In the genomic region with DNA sequence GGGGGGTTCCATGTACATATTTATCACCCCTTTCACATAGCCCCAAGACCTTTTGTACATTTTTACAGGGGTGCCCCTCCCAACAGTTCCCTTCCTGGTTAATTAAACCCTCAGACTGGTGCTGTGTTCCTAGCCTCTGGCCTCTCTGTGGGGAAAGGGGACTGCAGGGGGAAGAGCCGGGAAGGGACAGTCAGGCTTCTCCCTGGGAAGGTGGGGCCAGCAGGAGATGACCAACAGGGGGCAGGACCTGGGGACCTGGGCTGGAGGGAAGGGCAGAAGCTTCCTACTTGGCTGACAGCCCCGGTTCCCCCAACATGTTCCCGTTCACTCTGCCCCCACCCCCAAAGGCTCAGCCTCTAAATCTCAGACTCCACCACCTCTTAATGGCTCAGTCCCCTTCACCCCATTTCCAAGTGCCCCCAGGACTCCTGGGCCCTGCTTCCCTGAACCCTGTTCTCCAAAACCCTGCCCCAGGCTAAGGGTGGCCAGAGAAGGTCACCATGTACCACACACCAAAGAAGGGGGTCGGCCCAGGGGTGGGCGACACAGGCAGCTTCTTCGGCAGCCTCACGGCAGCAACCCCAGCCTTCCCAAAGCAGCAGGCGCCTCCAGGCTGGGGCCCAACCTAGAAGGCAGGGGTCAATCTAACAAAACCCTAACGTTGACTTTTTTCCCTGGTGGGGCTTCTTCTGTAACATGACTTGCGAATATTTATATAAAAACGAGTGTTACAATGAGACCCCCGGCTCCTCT, we compare ENCODE assay signal across 1 cellular context.
TF ChIP-seq lines count a peak whose summit lies in the region.

No MANE protein-coding gene starts in this region.

TF ChIP-seq in IMR-90, 13 proteins besides CTCF, POLR2A, EP300 and RAD21:
- TF ChIP-seq, protein P1, sequence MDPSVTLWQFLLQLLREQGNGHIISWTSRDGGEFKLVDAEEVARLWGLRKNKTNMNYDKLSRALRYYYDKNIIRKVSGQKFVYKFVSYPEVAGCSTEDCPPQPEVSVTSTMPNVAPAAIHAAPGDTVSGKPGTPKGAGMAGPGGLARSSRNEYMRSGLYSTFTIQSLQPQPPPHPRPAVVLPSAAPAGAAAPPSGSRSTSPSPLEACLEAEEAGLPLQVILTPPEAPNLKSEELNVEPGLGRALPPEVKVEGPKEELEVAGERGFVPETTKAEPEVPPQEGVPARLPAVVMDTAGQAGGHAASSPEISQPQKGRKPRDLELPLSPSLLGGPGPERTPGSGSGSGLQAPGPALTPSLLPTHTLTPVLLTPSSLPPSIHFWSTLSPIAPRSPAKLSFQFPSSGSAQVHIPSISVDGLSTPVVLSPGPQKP (IDR thresholded peaks at IDR 0.05; ENCODE audit: borderline replicate concordance, low read depth, low read length), result no peak
- 0 out of 2 replicates have a peak, but pooled peaks have one; percentile 21 for TF ChIP-seq NFE2L2 (IDR thresholded peaks at IDR 0.05; ENCODE audit: low read depth, low read length)
- TF ChIP-seq RFX5 (IDR thresholded peaks at IDR 0.05; ENCODE audit: low read depth, low read length), result no peak
